1 cellular context compared by ENCODE assay signal in the genomic region with DNA sequence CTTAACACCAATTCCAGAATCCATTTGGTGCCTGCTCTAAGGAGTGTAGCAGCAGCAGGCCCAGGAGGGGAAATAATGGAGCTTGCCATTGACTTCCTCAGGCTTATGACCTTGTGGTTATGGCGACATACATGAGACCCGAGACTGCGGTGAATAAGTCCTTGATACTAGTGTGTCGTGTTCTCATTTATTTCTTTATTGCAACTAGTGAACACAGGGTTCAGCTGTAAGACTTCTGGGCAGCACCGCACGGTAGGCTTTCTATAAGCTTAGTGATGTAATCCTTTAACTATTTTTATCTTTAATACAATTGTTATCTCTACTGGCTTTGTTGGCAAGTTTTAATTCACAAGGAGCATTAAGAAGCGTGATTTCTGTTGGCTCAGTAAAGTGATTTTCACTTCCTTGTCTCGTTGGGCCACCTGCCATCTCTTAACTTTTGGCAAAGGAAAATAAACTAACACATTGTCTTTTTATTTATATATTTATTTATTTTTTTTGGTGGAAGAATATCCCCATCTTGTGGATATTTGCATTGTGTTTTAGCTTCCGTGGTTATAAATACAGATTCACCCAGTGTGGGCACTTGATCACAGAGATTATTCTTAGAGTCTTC.
TF ChIP-seq lines count a peak whose summit lies in the region.

No MANE protein-coding gene starts in this region.

TF ChIP-seq in HCT116, 20 proteins besides CTCF, POLR2A, EP300 and RAD21 (continued from another document):
- TF ChIP-seq, protein P1, sequence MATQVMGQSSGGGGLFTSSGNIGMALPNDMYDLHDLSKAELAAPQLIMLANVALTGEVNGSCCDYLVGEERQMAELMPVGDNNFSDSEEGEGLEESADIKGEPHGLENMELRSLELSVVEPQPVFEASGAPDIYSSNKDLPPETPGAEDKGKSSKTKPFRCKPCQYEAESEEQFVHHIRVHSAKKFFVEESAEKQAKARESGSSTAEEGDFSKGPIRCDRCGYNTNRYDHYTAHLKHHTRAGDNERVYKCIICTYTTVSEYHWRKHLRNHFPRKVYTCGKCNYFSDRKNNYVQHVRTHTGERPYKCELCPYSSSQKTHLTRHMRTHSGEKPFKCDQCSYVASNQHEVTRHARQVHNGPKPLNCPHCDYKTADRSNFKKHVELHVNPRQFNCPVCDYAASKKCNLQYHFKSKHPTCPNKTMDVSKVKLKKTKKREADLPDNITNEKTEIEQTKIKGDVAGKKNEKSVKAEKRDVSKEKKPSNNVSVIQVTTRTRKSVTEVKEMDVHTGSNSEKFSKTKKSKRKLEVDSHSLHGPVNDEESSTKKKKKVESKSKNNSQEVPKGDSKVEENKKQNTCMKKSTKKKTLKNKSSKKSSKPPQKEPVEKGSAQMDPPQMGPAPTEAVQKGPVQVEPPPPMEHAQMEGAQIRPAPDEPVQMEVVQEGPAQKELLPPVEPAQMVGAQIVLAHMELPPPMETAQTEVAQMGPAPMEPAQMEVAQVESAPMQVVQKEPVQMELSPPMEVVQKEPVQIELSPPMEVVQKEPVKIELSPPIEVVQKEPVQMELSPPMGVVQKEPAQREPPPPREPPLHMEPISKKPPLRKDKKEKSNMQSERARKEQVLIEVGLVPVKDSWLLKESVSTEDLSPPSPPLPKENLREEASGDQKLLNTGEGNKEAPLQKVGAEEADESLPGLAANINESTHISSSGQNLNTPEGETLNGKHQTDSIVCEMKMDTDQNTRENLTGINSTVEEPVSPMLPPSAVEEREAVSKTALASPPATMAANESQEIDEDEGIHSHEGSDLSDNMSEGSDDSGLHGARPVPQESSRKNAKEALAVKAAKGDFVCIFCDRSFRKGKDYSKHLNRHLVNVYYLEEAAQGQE (IDR thresholded peaks at IDR 0.05; ENCODE audit: low read depth) = no peak
- no peak for TF ChIP-seq JUND (IDR thresholded peaks at IDR 0.05)
- TF ChIP-seq ZBTB33 (IDR thresholded peaks at IDR 0.05; ENCODE audit: extremely low read depth, insufficient replicate concordance, low read length) = no peak
- no peak for TF ChIP-seq ZFX (IDR thresholded peaks at IDR 0.05)
- TF ChIP-seq EZH2 (IDR thresholded peaks at IDR 0.05) = no peak
- TF ChIP-seq SP1 (IDR thresholded peaks at IDR 0.05; ENCODE audit: low read depth) = no peak
- TF ChIP-seq SIN3A (IDR thresholded peaks at IDR 0.05; ENCODE audit: low read depth) = no peak
- TF ChIP-seq, protein P2, sequence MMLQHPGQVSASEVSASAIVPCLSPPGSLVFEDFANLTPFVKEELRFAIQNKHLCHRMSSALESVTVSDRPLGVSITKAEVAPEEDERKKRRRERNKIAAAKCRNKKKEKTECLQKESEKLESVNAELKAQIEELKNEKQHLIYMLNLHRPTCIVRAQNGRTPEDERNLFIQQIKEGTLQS (IDR thresholded peaks at IDR 0.05) = no peak
- TF ChIP-seq EZH2phosphoT487 (IDR thresholded peaks at IDR 0.05; ENCODE audit: borderline replicate concordance) = no peak
- no peak for TF ChIP-seq ELF1 (IDR thresholded peaks at IDR 0.05; ENCODE audit: borderline replicate concordance, low read depth)
